Comparison of ENCODE assay signal across 1 cellular context in the genomic region with DNA sequence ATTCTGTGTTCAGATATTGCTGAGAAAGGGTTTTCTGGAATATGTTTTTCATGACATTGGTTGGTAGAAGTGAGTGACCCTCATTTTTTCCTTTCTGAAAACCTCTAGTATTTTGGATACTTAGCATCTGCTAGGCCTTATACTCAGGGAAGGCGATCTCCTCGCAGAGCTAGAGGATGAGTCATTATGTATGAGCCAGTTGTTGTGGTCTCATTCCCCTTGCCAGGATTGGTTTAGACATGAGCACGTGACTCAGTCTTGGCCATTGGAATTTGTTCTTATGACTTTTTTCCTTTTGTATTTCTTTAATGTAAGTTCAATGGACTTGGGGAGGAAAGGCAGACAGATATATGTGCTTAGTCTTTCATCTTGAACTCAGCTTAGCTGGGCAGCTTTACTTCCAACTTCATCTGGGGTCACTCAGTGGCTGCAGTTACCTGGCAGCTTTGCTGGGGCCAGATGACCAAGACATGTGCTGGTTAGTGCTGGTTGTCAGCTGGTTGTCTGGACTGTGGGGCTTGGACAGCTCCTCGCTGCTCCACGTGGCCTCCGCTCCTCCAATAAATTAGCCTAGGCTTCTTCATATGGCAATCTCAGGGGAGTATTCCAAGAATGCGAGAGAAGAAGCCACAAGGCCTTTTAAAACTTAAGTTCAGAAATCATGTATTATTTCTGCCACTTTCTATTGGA.
TF ChIP-seq lines count a peak whose summit lies in the region.

No MANE protein-coding gene starts in this region.

TF ChIP-seq in K562, 482 proteins besides CTCF, POLR2A, EP300 and RAD21 (continued from another document):
- TF ChIP-seq, protein P1, sequence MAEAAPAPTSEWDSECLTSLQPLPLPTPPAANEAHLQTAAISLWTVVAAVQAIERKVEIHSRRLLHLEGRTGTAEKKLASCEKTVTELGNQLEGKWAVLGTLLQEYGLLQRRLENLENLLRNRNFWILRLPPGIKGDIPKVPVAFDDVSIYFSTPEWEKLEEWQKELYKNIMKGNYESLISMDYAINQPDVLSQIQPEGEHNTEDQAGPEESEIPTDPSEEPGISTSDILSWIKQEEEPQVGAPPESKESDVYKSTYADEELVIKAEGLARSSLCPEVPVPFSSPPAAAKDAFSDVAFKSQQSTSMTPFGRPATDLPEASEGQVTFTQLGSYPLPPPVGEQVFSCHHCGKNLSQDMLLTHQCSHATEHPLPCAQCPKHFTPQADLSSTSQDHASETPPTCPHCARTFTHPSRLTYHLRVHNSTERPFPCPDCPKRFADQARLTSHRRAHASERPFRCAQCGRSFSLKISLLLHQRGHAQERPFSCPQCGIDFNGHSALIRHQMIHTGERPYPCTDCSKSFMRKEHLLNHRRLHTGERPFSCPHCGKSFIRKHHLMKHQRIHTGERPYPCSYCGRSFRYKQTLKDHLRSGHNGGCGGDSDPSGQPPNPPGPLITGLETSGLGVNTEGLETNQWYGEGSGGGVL (CRISPR knock-in tag; IDR thresholded peaks at IDR 0.05) = no peak
- TF ChIP-seq SLC30A9 (CRISPR knock-in tag; IDR thresholded peaks at IDR 0.05) (no peak), TAF9B (IDR thresholded peaks at IDR 0.05; ENCODE audit: partially characterized antibody) (no peak), ZNF175 (CRISPR knock-in tag; IDR thresholded peaks at IDR 0.05; ENCODE audit: low read depth) (no peak), ZNF696 (CRISPR knock-in tag; conservative IDR thresholded peaks at IDR 0.05) (no peak), POLR3G (IDR thresholded peaks at IDR 0.05; ENCODE audit: extremely low read depth, insufficient read length, insufficient replicate concordance) (no peak), RB1 (IDR thresholded peaks at IDR 0.05; ENCODE audit: low read depth) (no peak), SMAD3 (CRISPR knock-in tag; conservative IDR thresholded peaks at IDR 0.05) (no peak), POLR3A (IDR thresholded peaks at IDR 0.05; ENCODE audit: borderline replicate concordance, extremely low read depth, insufficient read depth, insufficient read length) (no peak), JUN (IDR thresholded peaks at IDR 0.05; ENCODE audit: borderline replicate concordance, low read depth, low read length) (no peak), JUN (CRISPR knock-in tag; IDR thresholded peaks at IDR 0.05; ENCODE audit: borderline replicate concordance) (no peak), JUNB (CRISPR knock-in tag; conservative IDR thresholded peaks at IDR 0.05) (no peak), SNAPC5 (CRISPR knock-in tag; IDR thresholded peaks at IDR 0.05) (no peak)
